Comparison of ENCODE assay signal across 20 cellular contexts in the genomic region with DNA sequence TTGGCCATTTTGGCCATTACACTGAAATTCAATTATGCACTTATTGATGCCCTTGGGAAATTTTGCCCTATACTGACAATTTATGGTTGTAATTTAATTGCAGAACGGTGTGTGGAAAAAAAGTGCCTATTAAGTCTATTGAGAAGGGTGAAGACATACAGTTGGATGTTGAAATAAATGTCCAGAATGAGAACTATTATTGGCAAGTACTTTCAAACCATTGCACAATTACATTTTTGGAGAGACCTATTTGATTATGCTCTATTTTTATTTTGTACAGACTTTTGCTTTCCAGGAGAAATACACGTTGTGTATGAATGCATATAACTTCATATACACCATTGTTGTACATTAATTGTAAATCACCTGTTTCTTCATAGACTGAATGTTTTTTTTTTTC.
"Had no signal": no experiment of that assay in that cellular context is flagged by ENCODE, and none has a peak within 500 bp of the region (broad histone marks: within the 10 kb centered on the region; RNA-seq: fewer than 3 reads in every experiment).

No MANE protein-coding gene starts in this region.

- H3K4me3 ChIP-seq: cardiac muscle cell, gastroesophageal sphincter, ovary, prostate gland, thoracic aorta, vagina had no signal

- DNase-seq: activated CD4-positive, alpha-beta T cell treated with anti-CD3 and anti-CD28 coated beads for 4 hours; activated CD4-positive, alpha-beta T cell treated with anti-CD3 and anti-CD28 coated beads, Interleukin-2, amount 50 U/mL, for 48 hours; activated CD4-positive, CD25-positive, alpha-beta regulatory T cell; activated CD8-positive, alpha-beta memory T cell treated with anti-CD3 and anti-CD28 coated beads, Interleukin-2, amount 50 U/mL, for 48 hours; activated naive CD4-positive, alpha-beta T cell treated with Interleukin-2 at 50 U/mL for 16 hours; activated naive CD8-positive, alpha-beta T cell treated with anti-CD3 and anti-CD28 coated beads for 36 hours; activated T-cell treated with anti-CD3 and anti-CD28 coated beads, Interleukin-2, amount 50 U/mL, for 4 hours; effector CD4-positive, alpha-beta T cell; head of caudate nucleus; left colon; mesenchymal stem cell; ovary; stimulated activated CD4-positive, alpha-beta T cell treated with anti-CD3 and anti-CD28 coated beads, Interleukin-4, amount 100 ng/mL, for 24 hours; stimulated activated naive CD4-positive, alpha-beta T cell treated with Interleukin-2 at 50 U/mL for 16 hours; T1000 had no signal

- ATAC-seq: activated T-cell treated with anti-CD3 and anti-CD28 coated beads, Interleukin-2, amount 50 U/mL, for 4 hours; gastroesophageal sphincter; left colon had no signal
